ENCODE assay signal across 2 cellular contexts in the genomic region with DNA sequence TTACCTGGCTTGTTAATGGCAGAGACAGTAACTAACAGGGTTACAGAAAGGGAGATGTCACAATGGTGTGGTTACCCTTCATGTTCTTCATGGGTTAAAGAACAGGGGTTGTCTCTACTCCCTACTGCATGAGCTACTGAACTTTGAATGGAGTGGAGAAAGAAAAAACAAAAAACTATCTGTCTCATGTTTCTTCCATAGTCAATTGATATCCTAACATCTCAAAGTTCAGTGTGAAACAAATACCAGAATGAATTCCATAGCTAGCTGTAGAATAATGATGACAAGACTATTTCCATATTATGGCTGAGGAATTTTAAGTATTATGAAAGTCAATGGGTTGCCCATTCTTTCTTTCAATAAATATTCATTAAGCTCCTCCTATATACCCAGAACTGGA.
TF ChIP-seq lines count a peak whose summit lies in the region.

No MANE protein-coding gene starts in this region.

TF ChIP-seq in IMR-90, 13 proteins besides CTCF, POLR2A, EP300 and RAD21:
- TF ChIP-seq MAZ (IDR thresholded peaks at IDR 0.05; ENCODE audit: borderline replicate concordance, low read depth, low read length) (no peak), RFX5 (IDR thresholded peaks at IDR 0.05; ENCODE audit: low read depth, low read length) (no peak), MAFK (IDR thresholded peaks at IDR 0.05; ENCODE audit: low read depth, low read length) (peak; percentile 32; the same call in 1 of the 2 replicates), NFE2L2 (IDR thresholded peaks at IDR 0.05; ENCODE audit: low read depth, low read length) (no peak)
TF ChIP-seq in IMR-90: peak in this region for 1.

TF ChIP-seq in K562, 482 proteins besides CTCF, POLR2A, EP300 and RAD21:
- no peak for TF ChIP-seq ZNF830 (CRISPR knock-in tag; IDR thresholded peaks at IDR 0.05)
- TF ChIP-seq ZNF316 (IDR thresholded peaks at IDR 0.05), result peak; percentile 50; the same call in 1 of the 2 replicates
